In genomic region chr1:54275349-54275748, GRCh38 we compare ENCODE assay signal across 10 cellular contexts.
A peak's percentile ranks its signal among the peaks of the same experiment; 100 is the strongest.
DNase-seq lines count a peak whose midpoint lies in the region; ATAC-seq and TF ChIP-seq lines count a peak whose summit lies in the region.
"Had no signal": no experiment of that assay in that cellular context is flagged by ENCODE, and none has a peak within 500 bp of the region (broad histone marks: within the 10 kb centered on the region; RNA-seq: fewer than 3 reads in every experiment).

No MANE protein-coding gene starts in this region.

- POLR2A ChIA-PET in SK-N-SH (lab: Yijun Ruan, JAX) (no interaction called here), PC-9 (lab: Charles Lee; ENCODE audit: unreplicated experiment) (no interaction called here)

- no peaks in the 10 kb centered on the region for H3K9me2 ChIP-seq in SK-N-SH
- H3K9me2 ChIP-seq in PC-9 (ENCODE audit: insufficient read depth): no peaks in the 10 kb centered on the region

- H3K36me3 ChIP-seq in SK-N-SH (replicated peaks in 1 of 2; ENCODE audit: control insufficient read depth in 1 of 2, insufficient read depth in 2 of 2, low read length in 1 of 2): peaks cover 0 to 6% of the 10 kb centered on the region in 2 experiments
- H3K36me3 ChIP-seq in fibroblast of lung (ENCODE audit: control insufficient read depth, insufficient read depth, low read length): no peaks in the 10 kb centered on the region
- H3K36me3 ChIP-seq in PC-9 (ENCODE audit: low read depth): no peaks in the 10 kb centered on the region

- BruUV-seq in PC-9 (replicated peaks; lab: Mats Ljungman, UMichigan): no TSS peak

- WGBS in SK-N-SH (ENCODE audit: low lambda C conversion rate): 82% methylated on average over 3 of the region's 3 CpGs

- peak; percentile 29; the same call in 1 of the 2 replicates for TF ChIP-seq RAD21 in SK-N-SH (IDR thresholded peaks at IDR 0.05; ENCODE audit: low read length)

- peak overlapping the region; percentile 93 to 96 (median 95) for H3K27ac Mint-ChIP-seq in nephron

- no peaks in the 10 kb centered on the region for H3K9me3 Mint-ChIP-seq in nephron
- H3K9me3 Mint-ChIP-seq: activated naive CD4-positive, alpha-beta T cell treated with anti-CD3 and anti-CD28 coated beads for 36 hours had no signal

- DNase-seq in AG08395 (ENCODE audit: low spot score): peak; percentile 84
- no peak for DNase-seq in SK-N-SH
- peak; percentile 77 to 80 for DNase-seq in fibroblast of lung (ENCODE audit: low read depth in 2 of 2)
- DNase-seq in PC-9: no peak
- DNase-seq in ecto neural progenitor cell (ENCODE audit: low spot score): no peak
- DNase-seq: activated naive CD4-positive, alpha-beta T cell treated with anti-CD3 and anti-CD28 coated beads for 36 hours; GDM1 had no signal

- H3K4me2 ChIP-seq in SK-N-SH (no peak overlapping the region), fibroblast of lung (ENCODE audit: extremely low read depth, insufficient read depth, low read length) (peak overlapping the region; percentile 44), PC-9 (no peak overlapping the region)

- CTCF ChIA-PET in SK-N-SH (lab: Yijun Ruan, JAX) (interaction anchor here (1.1 to 4.9 kb wide), 8 partner anchors 23 to 296 kb away, joined by 3 to 20 read pairs (median 7); no protein-coding TSS in a partner anchor), PC-9 (lab: Charles Lee) (no interaction called here)

- H4K20me1 ChIP-seq in SK-N-SH (ENCODE audit: insufficient read depth): no peaks in the 10 kb centered on the region; the same call in 1 of the 2 replicates
- no peaks in the 10 kb centered on the region for H4K20me1 ChIP-seq in fibroblast of lung (ENCODE audit: control insufficient read depth, extremely low read depth, insufficient read depth, low read length)
- H4K20me1 ChIP-seq in PC-9 (ENCODE audit: insufficient read depth): no peaks in the 10 kb centered on the region

- H3F3A ChIP-seq in SK-N-SH (replicated peaks; ENCODE audit: insufficient read depth): no peaks in the 10 kb centered on the region
- no peaks in the 10 kb centered on the region for H3F3A ChIP-seq in PC-9 (ENCODE audit: insufficient read depth, low read depth)

- H3K27ac ChIP-seq in SK-N-SH (ENCODE audit: low read depth in 2 of 2, low read length in 1 of 2): peak overlapping the region in 1 of 2 experiments; percentile 56; a peak in 1 of 4 replicates
- H3K27ac ChIP-seq in fibroblast of lung (ENCODE audit: insufficient read depth, low read length): peak overlapping the region; percentile 97
- no peak overlapping the region for H3K27ac ChIP-seq in PC-9

- no peaks in the 10 kb centered on the region for H3K79me2 ChIP-seq in SK-N-SH (ENCODE audit: insufficient read depth)
- no peaks in the 10 kb centered on the region for H3K79me2 ChIP-seq in fibroblast of lung (ENCODE audit: control insufficient read depth, insufficient read depth, low read length)
- no peaks in the 10 kb centered on the region for H3K79me2 ChIP-seq in PC-9 (ENCODE audit: low read depth)

- peaks cover 31% of the 10 kb centered on the region for H3K36me3 Mint-ChIP-seq in nephron (ENCODE audit: low read depth)

- H3K4me1 Mint-ChIP-seq in nephron: peaks cover 81% of the 10 kb centered on the region

- TF ChIP-seq EP300 in SK-N-SH (IDR thresholded peaks at IDR 0.05; ENCODE audit: borderline replicate concordance in 1 of 2, low read depth in 1 of 2, low read length in 1 of 2): no peak

- H3K27me3 Mint-ChIP-seq in nephron (ENCODE audit: low read depth): peaks cover 4% of the 10 kb centered on the region

- ATAC-seq in HG02981 (IDR thresholded peaks at IDR 0.05; ENCODE audit: unreplicated experiment) (no peak), GM18867 (IDR thresholded peaks at IDR 0.05; ENCODE audit: unreplicated experiment) (no peak)

- no peak for TF ChIP-seq CTCF in SK-N-SH (IDR thresholded peaks at IDR 0.05)
- peak; percentile 32 to 54 for TF ChIP-seq CTCF in fibroblast of lung (conservative IDR thresholded peaks at IDR 0.05 in 1 of 2, IDR thresholded peaks at IDR 0.05 in 1 of 2; ENCODE audit: low read depth in 1 of 2, low read length in 2 of 2)
- peak in 2 of 3 experiments; percentile 14 to 28 for TF ChIP-seq CTCF in nephron (IDR thresholded peaks at IDR 0.05; ENCODE audit: unreplicated experiment in 3 of 3)
- no peak for TF ChIP-seq CTCF in PC-9 (conservative IDR thresholded peaks at IDR 0.05)

- peak overlapping the region; percentile 28 to 67 (median 29) for H3K4me3 Mint-ChIP-seq in nephron
- H3K4me3 Mint-ChIP-seq: activated naive CD4-positive, alpha-beta T cell treated with anti-CD3 and anti-CD28 coated beads for 36 hours had no signal

- no peak overlapping the region for H3K9ac ChIP-seq in SK-N-SH
- peak overlapping the region; percentile 52 for H3K9ac ChIP-seq in fibroblast of lung (ENCODE audit: insufficient read depth, low read length)

- H3K27me3 ChIP-seq in SK-N-SH (ENCODE audit: insufficient read depth) (no peaks in the 10 kb centered on the region), fibroblast of lung (ENCODE audit: control insufficient read depth, insufficient read depth, low read length) (no peaks in the 10 kb centered on the region), PC-9 (ENCODE audit: insufficient read depth, low read depth) (no peaks in the 10 kb centered on the region)

- no peak overlapping the region for H2AFZ ChIP-seq in SK-N-SH (ENCODE audit: low read depth)
- H2AFZ ChIP-seq in fibroblast of lung (ENCODE audit: low read length): no peak overlapping the region
- no peak overlapping the region for H2AFZ ChIP-seq in PC-9

- H3K4me1 ChIP-seq in SK-N-SH (ENCODE audit: control insufficient read depth in 1 of 2, insufficient read depth in 2 of 2, low read depth in 1 of 2, low read length in 1 of 2) (peaks cover 0 to 50% of the 10 kb centered on the region in 2 experiments; a peak in 2 of 4 replicates), fibroblast of lung (ENCODE audit: control insufficient read depth, extremely low read depth, insufficient read depth, low read length) (peaks cover 48% of the 10 kb centered on the region), PC-9 (replicated peaks; ENCODE audit: insufficient read depth) (no peaks in the 10 kb centered on the region)

- H3K4me3 ChIP-seq in SK-N-SH (ENCODE audit: low read depth in 2 of 2, low read length in 1 of 2): no peak overlapping the region
- no peak overlapping the region for H3K4me3 ChIP-seq in fibroblast of lung (replicated peaks in 1 of 4; ENCODE audit: control extremely low read depth in 1 of 4, insufficient read depth in 1 of 4, low read depth in 3 of 4, low read length in 4 of 4)
- no peak overlapping the region for H3K4me3 ChIP-seq in PC-9

- no peaks in the 10 kb centered on the region for H3K9me3 ChIP-seq in SK-N-SH
- H3K9me3 ChIP-seq in fibroblast of lung (ENCODE audit: control insufficient read depth, insufficient read depth, low read depth, low read length): no peaks in the 10 kb centered on the region
- H3K9me3 ChIP-seq in PC-9 (ENCODE audit: insufficient read depth, low read depth): no peaks in the 10 kb centered on the region

- intact Hi-C loops in PC-9 (cut with micrococcal nuclease; ENCODE audit: unreplicated experiment): no loop called here

TF ChIP-seq in SK-N-SH, 30 proteins besides CTCF, POLR2A, EP300 and RAD21:
- peak; percentile 51 for TF ChIP-seq PBX3 (IDR thresholded peaks at IDR 0.05)
- TF ChIP-seq USF2 (IDR thresholded peaks at IDR 0.05; ENCODE audit: borderline replicate concordance, low read depth, low read length): no peak
- TF ChIP-seq NFIC (IDR thresholded peaks at IDR 0.05; ENCODE audit: borderline replicate concordance): no peak

Comparison
In these comparisons a context has a peak if more than half of its experiments do, and no peak if none do; other contexts are left out.
1. DNase-seq: peak in AG08395 (single experiment) and fibroblast of lung (2 of 2); none in SK-N-SH (single experiment), PC-9 (0 of 2) and ecto neural progenitor cell (single experiment).
2. CTCF ChIP-seq: peak in fibroblast of lung (2 of 2) and nephron (2 of 3); none in SK-N-SH (single experiment) and PC-9 (single experiment).